In genomic region chr11:46616551-46617450, GRCh38 we compare ENCODE assay signal across 8 cellular contexts. TPM values are rescaled to one million over a fixed set of nuclear protein-coding genes. Genes with fewer than 3 reads are reported as not detected.
DNase-seq lines count a peak whose midpoint lies in the region; ATAC-seq lines count a peak whose summit lies in the region.

A gene with protein sequence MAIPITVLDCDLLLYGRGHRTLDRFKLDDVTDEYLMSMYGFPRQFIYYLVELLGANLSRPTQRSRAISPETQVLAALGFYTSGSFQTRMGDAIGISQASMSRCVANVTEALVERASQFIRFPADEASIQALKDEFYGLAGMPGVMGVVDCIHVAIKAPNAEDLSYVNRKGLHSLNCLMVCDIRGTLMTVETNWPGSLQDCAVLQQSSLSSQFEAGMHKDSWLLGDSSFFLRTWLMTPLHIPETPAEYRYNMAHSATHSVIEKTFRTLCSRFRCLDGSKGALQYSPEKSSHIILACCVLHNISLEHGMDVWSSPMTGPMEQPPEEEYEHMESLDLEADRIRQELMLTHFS (minus strand): TSS chr11:46617227. CDS start chr11:46616237, 990 bp downstream.

- H3K36me3 Mint-ChIP-seq in CD4-positive, CD25-positive, alpha-beta regulatory T cell, result peaks cover 11% of the 10 kb centered on the region
- H3K36me3 Mint-ChIP-seq in activated CD8-positive, alpha-beta T cell treated with anti-CD3 and anti-CD28 coated beads, Interleukin-2, amount 10 ng/mL, durations not matched to agents 7 days and 5 days (ENCODE audit: low read depth), result peaks cover 15% of the 10 kb centered on the region

- peak within 1 kb of the TSS; percentile 95 to 100 (median 97) for H3K4me3 Mint-ChIP-seq in CD4-positive, CD25-positive, alpha-beta regulatory T cell
- peak within 1 kb of the TSS; percentile 90 for H3K4me3 Mint-ChIP-seq in activated CD8-positive, alpha-beta T cell treated with anti-CD3 and anti-CD28 coated beads, Interleukin-2, amount 10 ng/mL, durations not matched to agents 7 days and 5 days

- no peaks in the 10 kb centered on the region for H3K27me3 ChIP-seq in CD4-positive, CD25-positive, alpha-beta regulatory T cell (ENCODE audit: control insufficient read depth, insufficient read depth, low read length)

- peak within 1 kb of the TSS; percentile 99 for H3K27ac ChIP-seq in CD4-positive, CD25-positive, alpha-beta regulatory T cell (ENCODE audit: insufficient read depth, low read length, poor library complexity, severe bottlenecking)

- H3K27ac Mint-ChIP-seq in CD4-positive, CD25-positive, alpha-beta regulatory T cell, result peak within 1 kb of the TSS; percentile 99 to 100 (median 99)
- peak within 1 kb of the TSS; percentile 99 for H3K27ac Mint-ChIP-seq in activated CD8-positive, alpha-beta T cell treated with anti-CD3 and anti-CD28 coated beads, Interleukin-2, amount 10 ng/mL, durations not matched to agents 7 days and 5 days

- H3K4me1 Mint-ChIP-seq in CD4-positive, CD25-positive, alpha-beta regulatory T cell, result peaks cover 27 to 64% (median 40%) of the 10 kb centered on the region in 4 donors
- peaks cover 39% of the 10 kb centered on the region for H3K4me1 Mint-ChIP-seq in activated CD8-positive, alpha-beta T cell treated with anti-CD3 and anti-CD28 coated beads, Interleukin-2, amount 10 ng/mL, durations not matched to agents 7 days and 5 days (ENCODE audit: low read depth)

- peaks cover 56% of the 10 kb centered on the region for H3K4me1 ChIP-seq in CD4-positive, CD25-positive, alpha-beta regulatory T cell (ENCODE audit: control insufficient read depth, insufficient read depth, low read length, poor library complexity, severe bottlenecking)

- POLR2A ChIA-PET in activated CD8-positive, alpha-beta T cell treated with anti-CD3 and anti-CD28 coated beads, Interleukin-2, amount 10 ng/mL, durations not matched to agents 7 days and 5 days (lab: Charles Lee), result interaction anchor here (0.7 to 3.9 kb wide), 8 partner anchors 10 to 266 kb away, joined by 3 to 27 read pairs (median 4); partner anchors contain the start of gene AMBRA1

- H3K36me3 ChIP-seq in CD4-positive, CD25-positive, alpha-beta regulatory T cell (ENCODE audit: control insufficient read depth, insufficient read depth, low read length), result peaks cover 12% of the 10 kb centered on the region

- peaks cover 4% of the 10 kb centered on the region for H3K27me3 Mint-ChIP-seq in CD4-positive, CD25-positive, alpha-beta regulatory T cell
- no peaks in the 10 kb centered on the region for H3K27me3 Mint-ChIP-seq in activated CD8-positive, alpha-beta T cell treated with anti-CD3 and anti-CD28 coated beads, Interleukin-2, amount 10 ng/mL, durations not matched to agents 7 days and 5 days (ENCODE audit: low read depth)

- peak within 1 kb of the TSS; percentile 97 for H3K4me3 ChIP-seq in CD4-positive, CD25-positive, alpha-beta regulatory T cell (ENCODE audit: low read depth, low read length)

- H3K9me3 Mint-ChIP-seq in CD4-positive, CD25-positive, alpha-beta regulatory T cell, result no peaks in the 10 kb centered on the region
- no peaks in the 10 kb centered on the region for H3K9me3 Mint-ChIP-seq in activated CD8-positive, alpha-beta T cell treated with anti-CD3 and anti-CD28 coated beads, Interleukin-2, amount 10 ng/mL, durations not matched to agents 7 days and 5 days (ENCODE audit: insufficient read depth)

- peak; percentile 96 to 97 for ATAC-seq in CD4-positive, CD25-positive, alpha-beta regulatory T cell (ENCODE audit: low read depth in 2 of 2)
- ATAC-seq in GM19397 (IDR thresholded peaks at IDR 0.05; ENCODE audit: unreplicated experiment) (peak; percentile 99), HG03565 (IDR thresholded peaks at IDR 0.05; ENCODE audit: unreplicated experiment) (peak; percentile 90)
- peak; percentile 97 for ATAC-seq in activated CD8-positive, alpha-beta T cell treated with anti-CD3 and anti-CD28 coated beads, Interleukin-2, amount 10 ng/mL, durations not matched to agents 7 days and 5 days

- H3K9me3 ChIP-seq in CD4-positive, CD25-positive, alpha-beta regulatory T cell (ENCODE audit: control insufficient read depth in 2 of 2, low read length in 2 of 2), result no peaks in the 10 kb centered on the region

- peak; percentile 87 to 94 (median 93) for DNase-seq in CD4-positive, CD25-positive, alpha-beta regulatory T cell
- peak; percentile 88 for DNase-seq in NCI-H82 (lab: John Stamatoyannopoulos, UW)
- peak; percentile 93 for DNase-seq in activated CD8-positive, alpha-beta T cell treated with anti-CD3 and anti-CD28 coated beads, Interleukin-2, amount 10 ng/mL, durations not matched to agents 7 days and 5 days
- peak; percentile 89 for DNase-seq in effector CD4-positive, alpha-beta T cell
- DNase-seq in lung microvascular endothelial cell (ENCODE audit: low read depth in 2 of 2), result peak; percentile 95
- DNase-seq in stimulated activated CD4-positive, alpha-beta T cell treated with anti-CD3 and anti-CD28 coated beads, TNF-alpha, amount 100 ng/mL, for 4 hours (ENCODE audit: low read depth in 3 of 3), result peak; percentile 85 to 91 (median 87)

- CTCF ChIA-PET in activated CD8-positive, alpha-beta T cell treated with anti-CD3 and anti-CD28 coated beads, Interleukin-2, amount 10 ng/mL, durations not matched to agents 7 days and 5 days (lab: Charles Lee), result interaction anchor here (0.6 to 3.2 kb wide), 25 partner anchors 8 to 280 kb away, joined by 3 to 27 read pairs (median 7); partner anchors contain the start of gene AMBRA1

RNA-seq across cellular contexts. Expression of the gene that starts here (rescaled TPM):
- total RNA-seq in CD4-positive, CD25-positive, alpha-beta regulatory T cell, result 19.2 TPM
- polyA plus RNA-seq in CD4-positive, CD25-positive, alpha-beta regulatory T cell, result 10 to 100 TPM in 2 of 4 donors, 1 to 10 TPM in 2; 8.4 to 13.9 (median 9.4) TPM
- total RNA-seq in activated CD8-positive, alpha-beta T cell treated with anti-CD3 and anti-CD28 coated beads, Interleukin-2, amount 10 ng/mL, durations not matched to agents 7 days and 5 days, result 1 to 10 TPM; 5.0 to 6.7 TPM
- total RNA-seq in lung microvascular endothelial cell, result 3.5 and 5.0 TPM in 2 replicates

Comparison
In these comparisons a context has a peak if more than half of its experiments do, and no peak if none do; other contexts are left out.
1. Peak in every context shown above with its lines: DNase-seq, ATAC-seq, H3K4me3 ChIP-seq and H3K27ac ChIP-seq.